ENCODE assay signal across 24 cellular contexts in the genomic region with DNA sequence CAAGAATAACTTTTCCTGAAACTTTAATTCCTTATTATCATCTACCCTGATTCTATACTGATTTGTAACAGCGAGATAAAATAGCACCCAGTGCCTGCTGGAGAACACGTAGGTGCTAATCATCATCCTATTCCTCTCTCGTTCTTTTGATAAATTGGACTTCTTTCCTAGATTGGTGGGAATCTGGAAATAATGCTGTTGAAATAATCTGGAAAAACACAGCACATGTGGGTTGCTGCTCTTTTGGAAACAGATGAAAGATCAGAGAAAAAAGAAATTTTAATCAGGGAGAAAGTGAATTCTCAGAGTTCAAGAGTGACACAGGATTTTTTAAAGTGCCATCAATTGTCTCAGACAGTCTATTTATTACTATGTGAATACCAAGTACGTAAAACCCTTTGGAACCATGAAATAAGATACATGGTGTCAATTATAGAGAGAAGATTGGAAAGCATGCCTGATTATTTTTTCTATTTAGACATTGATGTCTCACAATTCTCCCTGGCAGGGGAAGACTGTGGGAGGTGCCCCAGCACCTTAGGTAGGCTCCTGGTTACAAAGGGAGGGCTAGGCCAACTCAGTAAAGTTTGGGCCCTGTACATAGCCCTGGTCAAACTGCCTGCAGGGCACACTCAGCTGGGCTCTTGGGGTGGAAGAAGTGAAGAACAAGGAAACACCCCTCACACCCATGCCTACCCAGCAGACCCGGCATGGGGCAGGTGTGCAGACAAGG.
"Had no signal": no experiment of that assay in that cellular context is flagged by ENCODE, and none has a peak within 500 bp of the region (broad histone marks: within the 10 kb centered on the region; RNA-seq: fewer than 3 reads in every experiment).

No MANE protein-coding gene starts in this region.

- H3K9me3 ChIP-seq: pancreas, prostate gland, right lobe of liver, sigmoid colon, stomach, thoracic aorta, thyroid gland, tibial nerve, upper lobe of left lung, vagina had no signal

- ATAC-seq: naive thymus-derived CD8-positive, alpha-beta T cell; pancreas; right cardiac atrium; right lobe of liver; stimulated activated effector memory CD8-positive, alpha-beta T cell treated with anti-CD3 and anti-CD28 coated beads, Interleukin-12 subunit alpha, Interleukin-12 subunit beta, amount 100 ng/mL, for 72 hours; stimulated activated naive B cell treated with anti-CD40 and anti-IgM and Interleukin-4, amounts not matched to agents 10 μg/mL and 1 μg/mL and 100 μg/mL, for 72 hours had no signal

- H3K27me3 ChIP-seq: pancreas, right lobe of liver, sigmoid colon, stomach, thyroid gland, tibial nerve, upper lobe of left lung, vagina had no signal

- H3K27ac ChIP-seq: pancreas, prostate gland, right lobe of liver, sigmoid colon, stomach, thoracic aorta, thyroid gland, upper lobe of left lung, vagina had no signal

- H3K4me3 ChIP-seq: pancreas, prostate gland, right lobe of liver, sigmoid colon, stomach, thoracic aorta, thyroid gland, tibial nerve, upper lobe of left lung, vagina had no signal

- DNase-seq: naive B cell; naive thymus-derived CD8-positive, alpha-beta T cell; nephron progenitor cell; occipital lobe; pancreas; right cardiac atrium; right lobe of liver; sigmoid colon; small intestine; stimulated activated CD4-positive, alpha-beta T cell treated with anti-CD3 and anti-CD28 coated beads, Interleukin-15, amount 100 ng/mL, for 24 hours; stimulated activated CD4-positive, alpha-beta T cell treated with anti-CD3 and anti-CD28 coated beads, Interleukin-2, amount 100 ng/mL, for 24 hours; stimulated activated CD4-positive, alpha-beta T cell treated with anti-CD3 and anti-CD28 coated beads, Interleukin-2, amount 100 ng/mL, for 48 hours; stimulated activated CD4-positive, alpha-beta T cell treated with anti-CD3 and anti-CD28 coated beads, Interleukin-4, amount 100 ng/mL, for 24 hours; stimulated activated naive B cell treated with anti-CD40 and anti-IgM and Interleukin-4, amounts not matched to agents 10 μg/mL and 1 μg/mL and 100 μg/mL, for 72 hours; stimulated activated naive CD4-positive, alpha-beta T cell treated with Interleukin-2 at 50 U/mL for 16 hours; stomach; thyroid gland; trophoblast cell had no signal

- H3K36me3 ChIP-seq: pancreas, prostate gland, sigmoid colon, stomach, thoracic aorta, thyroid gland, tibial nerve, upper lobe of left lung, vagina had no signal

- H3K4me1 ChIP-seq: pancreas, prostate gland, thyroid gland, tibial nerve, upper lobe of left lung, vagina had no signal
